Comparison of ENCODE assay signal across 1 cellular context in the genomic region with DNA sequence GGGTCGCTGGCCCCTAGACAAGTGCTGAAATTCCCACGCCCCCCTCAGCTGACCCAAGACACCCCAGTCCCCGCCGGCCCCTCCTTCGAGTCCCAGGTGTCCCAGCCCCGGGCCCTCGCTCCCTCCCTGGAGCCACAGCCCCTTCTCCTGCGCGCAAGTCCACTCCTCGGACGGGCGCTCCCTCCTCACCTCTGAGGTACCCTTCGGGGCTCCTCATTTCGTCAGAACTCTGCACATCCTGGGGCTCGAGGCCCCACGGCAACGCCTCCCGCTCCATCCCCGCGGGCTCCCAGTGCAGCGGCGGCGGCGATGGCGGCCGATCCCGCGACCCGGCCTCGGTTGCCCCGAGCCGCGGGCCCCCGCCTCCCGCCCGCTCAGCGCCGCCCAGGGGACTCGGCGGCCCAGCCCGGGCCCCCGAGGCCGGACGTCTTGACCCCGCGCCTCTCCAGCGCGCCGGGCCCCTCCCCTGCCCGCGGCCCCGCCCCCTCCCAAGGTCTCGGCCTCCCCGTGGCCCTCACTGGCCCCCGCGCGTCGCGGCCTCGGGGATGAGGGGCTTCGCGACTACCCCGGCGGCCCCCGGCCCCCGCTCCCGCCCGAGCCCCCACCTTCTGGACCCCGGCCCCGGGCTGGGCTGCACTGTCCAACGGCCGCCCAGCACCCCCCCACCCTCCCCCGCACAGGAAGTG.
A peak's percentile ranks its signal among the peaks of the same experiment; 100 is the strongest.
TF ChIP-seq lines count a peak whose summit lies in the region.

ZNF768 (minus strand) TSS at position 430 of the 686 bp plus-strand sequence; CDS start at position 277, 153 bp downstream.

TF ChIP-seq in HepG2, 621 proteins besides CTCF, POLR2A, EP300 and RAD21 (continued from another document and continues in another):
- TF ChIP-seq, protein P1, sequence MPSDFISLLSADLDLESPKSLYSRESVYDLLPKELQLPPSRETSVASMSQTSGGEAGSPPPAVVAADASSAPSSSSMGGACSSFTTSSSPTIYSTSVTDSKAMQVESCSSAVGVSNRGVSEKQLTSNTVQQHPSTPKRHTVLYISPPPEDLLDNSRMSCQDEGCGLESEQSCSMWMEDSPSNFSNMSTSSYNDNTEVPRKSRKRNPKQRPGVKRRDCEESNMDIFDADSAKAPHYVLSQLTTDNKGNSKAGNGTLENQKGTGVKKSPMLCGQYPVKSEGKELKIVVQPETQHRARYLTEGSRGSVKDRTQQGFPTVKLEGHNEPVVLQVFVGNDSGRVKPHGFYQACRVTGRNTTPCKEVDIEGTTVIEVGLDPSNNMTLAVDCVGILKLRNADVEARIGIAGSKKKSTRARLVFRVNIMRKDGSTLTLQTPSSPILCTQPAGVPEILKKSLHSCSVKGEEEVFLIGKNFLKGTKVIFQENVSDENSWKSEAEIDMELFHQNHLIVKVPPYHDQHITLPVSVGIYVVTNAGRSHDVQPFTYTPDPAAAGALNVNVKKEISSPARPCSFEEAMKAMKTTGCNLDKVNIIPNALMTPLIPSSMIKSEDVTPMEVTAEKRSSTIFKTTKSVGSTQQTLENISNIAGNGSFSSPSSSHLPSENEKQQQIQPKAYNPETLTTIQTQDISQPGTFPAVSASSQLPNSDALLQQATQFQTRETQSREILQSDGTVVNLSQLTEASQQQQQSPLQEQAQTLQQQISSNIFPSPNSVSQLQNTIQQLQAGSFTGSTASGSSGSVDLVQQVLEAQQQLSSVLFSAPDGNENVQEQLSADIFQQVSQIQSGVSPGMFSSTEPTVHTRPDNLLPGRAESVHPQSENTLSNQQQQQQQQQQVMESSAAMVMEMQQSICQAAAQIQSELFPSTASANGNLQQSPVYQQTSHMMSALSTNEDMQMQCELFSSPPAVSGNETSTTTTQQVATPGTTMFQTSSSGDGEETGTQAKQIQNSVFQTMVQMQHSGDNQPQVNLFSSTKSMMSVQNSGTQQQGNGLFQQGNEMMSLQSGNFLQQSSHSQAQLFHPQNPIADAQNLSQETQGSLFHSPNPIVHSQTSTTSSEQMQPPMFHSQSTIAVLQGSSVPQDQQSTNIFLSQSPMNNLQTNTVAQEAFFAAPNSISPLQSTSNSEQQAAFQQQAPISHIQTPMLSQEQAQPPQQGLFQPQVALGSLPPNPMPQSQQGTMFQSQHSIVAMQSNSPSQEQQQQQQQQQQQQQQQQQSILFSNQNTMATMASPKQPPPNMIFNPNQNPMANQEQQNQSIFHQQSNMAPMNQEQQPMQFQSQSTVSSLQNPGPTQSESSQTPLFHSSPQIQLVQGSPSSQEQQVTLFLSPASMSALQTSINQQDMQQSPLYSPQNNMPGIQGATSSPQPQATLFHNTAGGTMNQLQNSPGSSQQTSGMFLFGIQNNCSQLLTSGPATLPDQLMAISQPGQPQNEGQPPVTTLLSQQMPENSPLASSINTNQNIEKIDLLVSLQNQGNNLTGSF (CRISPR knock-in tag; IDR thresholded peaks at IDR 0.05) = no peak
- TF ChIP-seq MXI1 (IDR thresholded peaks at IDR 0.05; ENCODE audit: borderline replicate concordance, low read depth, low read length) (peak; percentile 36; the same call in 2 of the 3 replicates), GLI4 (CRISPR knock-in tag; IDR thresholded peaks at IDR 0.05; ENCODE audit: borderline replicate concordance) (no peak), SIN3B (IDR thresholded peaks at IDR 0.05; ENCODE audit: low read length) (no peak), HDAC6 (IDR thresholded peaks at IDR 0.05; ENCODE audit: low read depth, low read length) (no peak), ZNF776 (CRISPR knock-in tag; IDR thresholded peaks at IDR 0.05) (no peak; the same call in 1 of the 2 replicates), ZNF737 (CRISPR knock-in tag; IDR thresholded peaks at IDR 0.05; ENCODE audit: borderline replicate concordance) (no peak), RFX5 (IDR thresholded peaks at IDR 0.05; ENCODE audit: low read depth, low read length) (no peak), PHF20 (CRISPR knock-in tag; IDR thresholded peaks at IDR 0.05) (0 out of 2 replicates have a peak, but pooled peaks have one; percentile 6), PPARG (CRISPR knock-in tag; conservative IDR thresholded peaks at IDR 0.05) (no peak), AFF4 (CRISPR knock-in tag; IDR thresholded peaks at IDR 0.05) (no peak), HNRNPK (IDR thresholded peaks at IDR 0.05; ENCODE audit: low read depth, low read length, poor library complexity, severe bottlenecking) (no peak), MEIS1 (CRISPR knock-in tag; IDR thresholded peaks at IDR 0.05; ENCODE audit: borderline replicate concordance) (no peak), ZNF326 (CRISPR knock-in tag; IDR thresholded peaks at IDR 0.05; ENCODE audit: borderline replicate concordance) (no peak; the same call in 1 of the 2 replicates), ZSCAN20 (CRISPR knock-in tag; IDR thresholded peaks at IDR 0.05; ENCODE audit: borderline replicate concordance) (0 out of 2 replicates have a peak, but pooled peaks have one; percentile 22), ZKSCAN1 (IDR thresholded peaks at IDR 0.05; ENCODE audit: low read length) (no peak), ZNF629 (CRISPR knock-in tag; conservative IDR thresholded peaks at IDR 0.05) (no peak), NR2F2 (IDR thresholded peaks at IDR 0.05; ENCODE audit: borderline replicate concordance, low read depth) (no peak), ZNF816 (CRISPR knock-in tag; IDR thresholded peaks at IDR 0.05; ENCODE audit: borderline replicate concordance) (no peak; the same call in 1 of the 2 replicates), KDM2A (CRISPR knock-in tag; IDR thresholded peaks at IDR 0.05; ENCODE audit: borderline replicate concordance, low read depth) (peak; percentile 10; the same call in 1 of the 2 replicates), SP5 (CRISPR knock-in tag; IDR thresholded peaks at IDR 0.05; ENCODE audit: borderline replicate concordance, low read depth) (no peak), TERF1 (CRISPR knock-in tag; IDR thresholded peaks at IDR 0.05) (0 out of 2 replicates have a peak, but pooled peaks have one; percentile 21), NCOA1 (CRISPR knock-in tag; IDR thresholded peaks at IDR 0.05) (no peak; the same call in 1 of the 2 replicates)
- TF ChIP-seq, protein P2, sequence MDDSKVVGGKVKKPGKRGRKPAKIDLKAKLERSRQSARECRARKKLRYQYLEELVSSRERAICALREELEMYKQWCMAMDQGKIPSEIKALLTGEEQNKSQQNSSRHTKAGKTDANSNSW (CRISPR knock-in tag; IDR thresholded peaks at IDR 0.05; ENCODE audit: borderline replicate concordance) = no peak
- TF ChIP-seq, protein P3, sequence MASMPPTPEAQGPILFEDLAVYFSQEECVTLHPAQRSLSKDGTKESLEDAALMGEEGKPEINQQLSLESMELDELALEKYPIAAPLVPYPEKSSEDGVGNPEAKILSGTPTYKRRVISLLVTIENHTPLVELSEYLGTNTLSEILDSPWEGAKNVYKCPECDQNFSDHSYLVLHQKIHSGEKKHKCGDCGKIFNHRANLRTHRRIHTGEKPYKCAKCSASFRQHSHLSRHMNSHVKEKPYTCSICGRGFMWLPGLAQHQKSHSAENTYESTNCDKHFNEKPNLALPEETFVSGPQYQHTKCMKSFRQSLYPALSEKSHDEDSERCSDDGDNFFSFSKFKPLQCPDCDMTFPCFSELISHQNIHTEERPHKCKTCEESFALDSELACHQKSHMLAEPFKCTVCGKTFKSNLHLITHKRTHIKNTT (CRISPR knock-in tag; IDR thresholded peaks at IDR 0.05) = no peak
- TF ChIP-seq, protein P4, sequence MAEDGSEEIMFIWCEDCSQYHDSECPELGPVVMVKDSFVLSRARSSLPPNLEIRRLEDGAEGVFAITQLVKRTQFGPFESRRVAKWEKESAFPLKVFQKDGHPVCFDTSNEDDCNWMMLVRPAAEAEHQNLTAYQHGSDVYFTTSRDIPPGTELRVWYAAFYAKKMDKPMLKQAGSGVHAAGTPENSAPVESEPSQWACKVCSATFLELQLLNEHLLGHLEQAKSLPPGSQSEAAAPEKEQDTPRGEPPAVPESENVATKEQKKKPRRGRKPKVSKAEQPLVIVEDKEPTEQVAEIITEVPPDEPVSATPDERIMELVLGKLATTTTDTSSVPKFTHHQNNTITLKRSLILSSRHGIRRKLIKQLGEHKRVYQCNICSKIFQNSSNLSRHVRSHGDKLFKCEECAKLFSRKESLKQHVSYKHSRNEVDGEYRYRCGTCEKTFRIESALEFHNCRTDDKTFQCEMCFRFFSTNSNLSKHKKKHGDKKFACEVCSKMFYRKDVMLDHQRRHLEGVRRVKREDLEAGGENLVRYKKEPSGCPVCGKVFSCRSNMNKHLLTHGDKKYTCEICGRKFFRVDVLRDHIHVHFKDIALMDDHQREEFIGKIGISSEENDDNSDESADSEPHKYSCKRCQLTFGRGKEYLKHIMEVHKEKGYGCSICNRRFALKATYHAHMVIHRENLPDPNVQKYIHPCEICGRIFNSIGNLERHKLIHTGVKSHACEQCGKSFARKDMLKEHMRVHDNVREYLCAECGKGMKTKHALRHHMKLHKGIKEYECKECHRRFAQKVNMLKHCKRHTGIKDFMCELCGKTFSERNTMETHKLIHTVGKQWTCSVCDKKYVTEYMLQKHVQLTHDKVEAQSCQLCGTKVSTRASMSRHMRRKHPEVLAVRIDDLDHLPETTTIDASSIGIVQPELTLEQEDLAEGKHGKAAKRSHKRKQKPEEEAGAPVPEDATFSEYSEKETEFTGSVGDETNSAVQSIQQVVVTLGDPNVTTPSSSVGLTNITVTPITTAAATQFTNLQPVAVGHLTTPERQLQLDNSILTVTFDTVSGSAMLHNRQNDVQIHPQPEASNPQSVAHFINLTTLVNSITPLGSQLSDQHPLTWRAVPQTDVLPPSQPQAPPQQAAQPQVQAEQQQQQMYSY (CRISPR knock-in tag; IDR thresholded peaks at IDR 0.05) = 0 out of 2 replicates have a peak, but pooled peaks have one; percentile 22
- TF ChIP-seq, protein P5, sequence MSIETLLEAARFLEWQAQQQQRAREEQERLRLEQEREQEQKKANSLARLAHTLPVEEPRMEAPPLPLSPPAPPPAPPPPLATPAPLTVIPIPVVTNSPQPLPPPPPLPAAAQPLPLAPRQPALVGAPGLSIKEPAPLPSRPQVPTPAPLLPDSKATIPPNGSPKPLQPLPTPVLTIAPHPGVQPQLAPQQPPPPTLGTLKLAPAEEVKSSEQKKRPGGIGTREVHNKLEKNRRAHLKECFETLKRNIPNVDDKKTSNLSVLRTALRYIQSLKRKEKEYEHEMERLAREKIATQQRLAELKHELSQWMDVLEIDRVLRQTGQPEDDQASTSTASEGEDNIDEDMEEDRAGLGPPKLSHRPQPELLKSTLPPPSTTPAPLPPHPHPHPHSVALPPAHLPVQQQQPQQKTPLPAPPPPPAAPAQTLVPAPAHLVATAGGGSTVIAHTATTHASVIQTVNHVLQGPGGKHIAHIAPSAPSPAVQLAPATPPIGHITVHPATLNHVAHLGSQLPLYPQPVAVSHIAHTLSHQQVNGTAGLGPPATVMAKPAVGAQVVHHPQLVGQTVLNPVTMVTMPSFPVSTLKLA (IDR thresholded peaks at IDR 0.05) = no peak
- TF ChIP-seq, protein P6, sequence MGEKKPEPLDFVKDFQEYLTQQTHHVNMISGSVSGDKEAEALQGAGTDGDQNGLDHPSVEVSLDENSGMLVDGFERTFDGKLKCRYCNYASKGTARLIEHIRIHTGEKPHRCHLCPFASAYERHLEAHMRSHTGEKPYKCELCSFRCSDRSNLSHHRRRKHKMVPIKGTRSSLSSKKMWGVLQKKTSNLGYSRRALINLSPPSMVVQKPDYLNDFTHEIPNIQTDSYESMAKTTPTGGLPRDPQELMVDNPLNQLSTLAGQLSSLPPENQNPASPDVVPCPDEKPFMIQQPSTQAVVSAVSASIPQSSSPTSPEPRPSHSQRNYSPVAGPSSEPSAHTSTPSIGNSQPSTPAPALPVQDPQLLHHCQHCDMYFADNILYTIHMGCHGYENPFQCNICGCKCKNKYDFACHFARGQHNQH (CRISPR knock-in tag; IDR thresholded peaks at IDR 0.05) = no peak
- TF ChIP-seq, protein P7, sequence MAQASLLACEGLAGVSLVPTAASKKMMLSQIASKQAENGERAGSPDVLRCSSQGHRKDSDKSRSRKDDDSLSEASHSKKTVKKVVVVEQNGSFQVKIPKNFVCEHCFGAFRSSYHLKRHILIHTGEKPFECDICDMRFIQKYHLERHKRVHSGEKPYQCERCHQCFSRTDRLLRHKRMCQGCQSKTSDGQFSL (CRISPR knock-in tag; IDR thresholded peaks at IDR 0.05) = no peak
